Comparison of ENCODE assay signal across 1 cellular context in the genomic region with DNA sequence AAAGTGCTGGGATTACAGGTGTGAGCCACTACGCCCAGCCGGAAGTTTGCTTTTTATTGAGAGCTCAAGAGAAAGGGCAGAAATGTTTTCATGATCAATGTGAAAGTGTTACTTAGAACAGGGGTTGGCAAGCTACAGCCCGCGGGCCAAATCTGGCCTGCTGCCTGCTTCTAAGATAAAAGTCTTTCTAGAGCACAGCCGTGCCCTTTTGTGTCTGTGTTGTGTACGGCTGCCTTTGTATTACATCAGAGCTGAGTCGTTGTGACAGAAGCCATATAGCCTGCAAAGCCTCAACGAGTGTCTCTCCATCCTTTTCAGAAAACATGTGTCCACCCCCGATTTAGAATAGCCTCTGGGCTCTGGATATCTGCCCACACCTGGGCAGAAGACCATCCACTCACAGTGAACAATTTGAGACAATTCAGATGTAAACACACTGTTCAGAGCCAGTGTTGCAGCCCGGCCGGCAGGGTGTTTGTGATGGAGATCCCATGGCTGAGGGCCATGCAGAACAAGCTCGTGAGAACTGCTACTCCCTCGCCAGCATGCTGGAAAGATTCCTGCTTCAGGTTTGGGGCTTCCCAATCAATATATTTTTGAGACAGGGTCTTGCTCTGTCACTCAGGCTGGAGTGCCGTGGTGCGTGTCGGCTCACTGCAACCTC.
TF ChIP-seq lines count a peak whose summit lies in the region.

No MANE protein-coding gene starts in this region.

TF ChIP-seq in SK-N-SH treated with all-trans-retinoic acid at 6 μM for 48 hours, 23 proteins besides CTCF, POLR2A, EP300 and RAD21 (continued from another document):
- TF ChIP-seq, protein P1, sequence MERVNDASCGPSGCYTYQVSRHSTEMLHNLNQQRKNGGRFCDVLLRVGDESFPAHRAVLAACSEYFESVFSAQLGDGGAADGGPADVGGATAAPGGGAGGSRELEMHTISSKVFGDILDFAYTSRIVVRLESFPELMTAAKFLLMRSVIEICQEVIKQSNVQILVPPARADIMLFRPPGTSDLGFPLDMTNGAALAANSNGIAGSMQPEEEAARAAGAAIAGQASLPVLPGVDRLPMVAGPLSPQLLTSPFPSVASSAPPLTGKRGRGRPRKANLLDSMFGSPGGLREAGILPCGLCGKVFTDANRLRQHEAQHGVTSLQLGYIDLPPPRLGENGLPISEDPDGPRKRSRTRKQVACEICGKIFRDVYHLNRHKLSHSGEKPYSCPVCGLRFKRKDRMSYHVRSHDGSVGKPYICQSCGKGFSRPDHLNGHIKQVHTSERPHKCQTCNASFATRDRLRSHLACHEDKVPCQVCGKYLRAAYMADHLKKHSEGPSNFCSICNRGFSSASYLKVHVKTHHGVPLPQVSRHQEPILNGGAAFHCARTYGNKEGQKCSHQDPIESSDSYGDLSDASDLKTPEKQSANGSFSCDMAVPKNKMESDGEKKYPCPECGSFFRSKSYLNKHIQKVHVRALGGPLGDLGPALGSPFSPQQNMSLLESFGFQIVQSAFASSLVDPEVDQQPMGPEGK (CRISPR knock-in tag; IDR thresholded peaks at IDR 0.05; ENCODE audit: borderline replicate concordance), result no peak
- TF ChIP-seq ZNF565 (CRISPR knock-in tag; conservative IDR thresholded peaks at IDR 0.05; ENCODE audit: low read depth) (no peak), BACH2 (CRISPR knock-in tag; IDR thresholded peaks at IDR 0.05; ENCODE audit: borderline replicate concordance) (no peak), ZNF70 (CRISPR knock-in tag; IDR thresholded peaks at IDR 0.05) (no peak), CSDC2 (CRISPR knock-in tag; IDR thresholded peaks at IDR 0.05) (no peak), ARNTL (CRISPR knock-in tag; IDR thresholded peaks at IDR 0.05; ENCODE audit: borderline replicate concordance, low read depth) (no peak), ZFP30 (CRISPR knock-in tag; IDR thresholded peaks at IDR 0.05) (no peak), PPARA (CRISPR knock-in tag; IDR thresholded peaks at IDR 0.05; ENCODE audit: borderline replicate concordance) (no peak; the same call in 1 of the 2 replicates), OSR1 (CRISPR knock-in tag; IDR thresholded peaks at IDR 0.05) (no peak), ZNF8 (CRISPR knock-in tag; IDR thresholded peaks at IDR 0.05) (no peak), ZFP3 (CRISPR knock-in tag; IDR thresholded peaks at IDR 0.05) (no peak), TCF4 (CRISPR knock-in tag; IDR thresholded peaks at IDR 0.05; ENCODE audit: borderline replicate concordance) (peak; percentile 63), ESRRG (CRISPR knock-in tag; IDR thresholded peaks at IDR 0.05) (no peak)
- TF ChIP-seq, protein P2, sequence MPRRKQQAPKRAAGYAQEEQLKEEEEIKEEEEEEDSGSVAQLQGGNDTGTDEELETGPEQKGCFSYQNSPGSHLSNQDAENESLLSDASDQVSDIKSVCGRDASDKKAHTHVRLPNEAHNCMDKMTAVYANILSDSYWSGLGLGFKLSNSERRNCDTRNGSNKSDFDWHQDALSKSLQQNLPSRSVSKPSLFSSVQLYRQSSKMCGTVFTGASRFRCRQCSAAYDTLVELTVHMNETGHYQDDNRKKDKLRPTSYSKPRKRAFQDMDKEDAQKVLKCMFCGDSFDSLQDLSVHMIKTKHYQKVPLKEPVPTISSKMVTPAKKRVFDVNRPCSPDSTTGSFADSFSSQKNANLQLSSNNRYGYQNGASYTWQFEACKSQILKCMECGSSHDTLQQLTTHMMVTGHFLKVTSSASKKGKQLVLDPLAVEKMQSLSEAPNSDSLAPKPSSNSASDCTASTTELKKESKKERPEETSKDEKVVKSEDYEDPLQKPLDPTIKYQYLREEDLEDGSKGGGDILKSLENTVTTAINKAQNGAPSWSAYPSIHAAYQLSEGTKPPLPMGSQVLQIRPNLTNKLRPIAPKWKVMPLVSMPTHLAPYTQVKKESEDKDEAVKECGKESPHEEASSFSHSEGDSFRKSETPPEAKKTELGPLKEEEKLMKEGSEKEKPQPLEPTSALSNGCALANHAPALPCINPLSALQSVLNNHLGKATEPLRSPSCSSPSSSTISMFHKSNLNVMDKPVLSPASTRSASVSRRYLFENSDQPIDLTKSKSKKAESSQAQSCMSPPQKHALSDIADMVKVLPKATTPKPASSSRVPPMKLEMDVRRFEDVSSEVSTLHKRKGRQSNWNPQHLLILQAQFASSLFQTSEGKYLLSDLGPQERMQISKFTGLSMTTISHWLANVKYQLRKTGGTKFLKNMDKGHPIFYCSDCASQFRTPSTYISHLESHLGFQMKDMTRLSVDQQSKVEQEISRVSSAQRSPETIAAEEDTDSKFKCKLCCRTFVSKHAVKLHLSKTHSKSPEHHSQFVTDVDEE (CRISPR knock-in tag; IDR thresholded peaks at IDR 0.05), result peak; percentile 52; the same call in 1 of the 2 replicates
- TF ChIP-seq, protein P3, sequence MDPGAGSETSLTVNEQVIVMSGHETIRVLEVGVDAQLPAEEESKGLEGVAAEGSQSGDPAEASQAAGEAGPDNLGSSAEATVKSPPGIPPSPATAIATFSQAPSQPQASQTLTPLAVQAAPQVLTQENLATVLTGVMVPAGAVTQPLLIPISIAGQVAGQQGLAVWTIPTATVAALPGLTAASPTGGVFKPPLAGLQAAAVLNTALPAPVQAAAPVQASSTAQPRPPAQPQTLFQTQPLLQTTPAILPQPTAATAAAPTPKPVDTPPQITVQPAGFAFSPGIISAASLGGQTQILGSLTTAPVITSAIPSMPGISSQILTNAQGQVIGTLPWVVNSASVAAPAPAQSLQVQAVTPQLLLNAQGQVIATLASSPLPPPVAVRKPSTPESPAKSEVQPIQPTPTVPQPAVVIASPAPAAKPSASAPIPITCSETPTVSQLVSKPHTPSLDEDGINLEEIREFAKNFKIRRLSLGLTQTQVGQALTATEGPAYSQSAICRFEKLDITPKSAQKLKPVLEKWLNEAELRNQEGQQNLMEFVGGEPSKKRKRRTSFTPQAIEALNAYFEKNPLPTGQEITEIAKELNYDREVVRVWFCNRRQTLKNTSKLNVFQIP (CRISPR knock-in tag; IDR thresholded peaks at IDR 0.05; ENCODE audit: borderline replicate concordance, low read depth), result no peak
- TF ChIP-seq, protein P4, sequence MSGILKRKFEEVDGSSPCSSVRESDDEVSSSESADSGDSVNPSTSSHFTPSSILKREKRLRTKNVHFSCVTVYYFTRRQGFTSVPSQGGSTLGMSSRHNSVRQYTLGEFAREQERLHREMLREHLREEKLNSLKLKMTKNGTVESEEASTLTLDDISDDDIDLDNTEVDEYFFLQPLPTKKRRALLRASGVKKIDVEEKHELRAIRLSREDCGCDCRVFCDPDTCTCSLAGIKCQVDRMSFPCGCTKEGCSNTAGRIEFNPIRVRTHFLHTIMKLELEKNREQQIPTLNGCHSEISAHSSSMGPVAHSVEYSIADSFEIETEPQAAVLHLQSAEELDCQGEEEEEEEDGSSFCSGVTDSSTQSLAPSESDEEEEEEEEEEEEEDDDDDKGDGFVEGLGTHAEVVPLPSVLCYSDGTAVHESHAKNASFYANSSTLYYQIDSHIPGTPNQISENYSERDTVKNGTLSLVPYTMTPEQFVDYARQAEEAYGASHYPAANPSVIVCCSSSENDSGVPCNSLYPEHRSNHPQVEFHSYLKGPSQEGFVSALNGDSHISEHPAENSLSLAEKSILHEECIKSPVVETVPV (CRISPR knock-in tag; IDR thresholded peaks at IDR 0.05), result no peak
